Comparison of ENCODE assay signal across 33 cellular contexts in the genomic region with DNA sequence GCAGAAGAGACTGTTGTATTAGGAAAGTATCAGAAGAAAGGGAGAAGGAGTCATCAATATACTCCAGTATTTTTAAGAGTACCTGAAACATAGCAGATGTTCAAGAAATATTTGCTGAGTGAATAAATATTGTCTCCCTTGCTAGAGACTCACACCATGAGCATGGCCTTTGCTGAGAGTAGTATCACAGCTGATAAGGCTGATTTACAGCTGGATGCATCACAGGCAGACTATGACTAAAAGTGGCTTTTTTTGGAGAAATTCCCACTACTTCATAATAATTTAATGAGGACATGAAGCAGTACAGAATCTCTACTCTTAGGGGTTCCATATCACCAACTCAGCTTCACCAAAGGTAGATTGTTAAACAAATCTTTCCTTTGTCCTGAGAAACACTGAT.
DNase-seq lines count a peak whose midpoint lies in the region; ATAC-seq, FAIRE-seq and TF ChIP-seq lines count a peak whose summit lies in the region.
"Had no signal": no experiment of that assay in that cellular context is flagged by ENCODE, and none has a peak within 500 bp of the region (broad histone marks: within the 10 kb centered on the region; RNA-seq: fewer than 3 reads in every experiment).

No MANE protein-coding gene starts in this region.

- no peak overlapping the region for H3K4me3 ChIP-seq in brain microvascular endothelial cell (ENCODE audit: low read depth, low read length)
- H3K4me3 ChIP-seq in left lung = no peak overlapping the region
- H3K4me3 ChIP-seq: cardiac muscle cell, gastrocnemius medialis, HAP-1, lung, ovary had no signal

- no peak overlapping the region for H3K4me3 Mint-ChIP-seq in T-helper 2 cell treated with Interferon-gamma antibody and Interleukin-4, amounts not matched to agents 5 μg/mL and 100 μg/mL, for 36 hours
- H3K4me3 Mint-ChIP-seq: activated T-helper 17 cell treated with anti-CD3 and anti-CD28 coated beads, Interleukin-2, amount 50 U/mL, for 72 hours; nephron progenitor cell; stimulated activated memory B cell treated with anti-CD40 and anti-IgM and Interleukin-4, amounts not matched to agents 10 μg/mL and 1 μg/mL and 100 μg/mL, for 72 hours had no signal

- H3K36me3 Mint-ChIP-seq in T-helper 2 cell treated with Interferon-gamma antibody and Interleukin-4, amounts not matched to agents 5 μg/mL and 100 μg/mL, for 36 hours (ENCODE audit: low read depth) = no peaks in the 10 kb centered on the region
- H3K36me3 Mint-ChIP-seq: stimulated activated memory B cell treated with anti-CD40 and anti-IgM and Interleukin-4, amounts not matched to agents 10 μg/mL and 1 μg/mL and 100 μg/mL, for 72 hours had no signal

- TF ChIP-seq CTCF in brain microvascular endothelial cell (IDR thresholded peaks at IDR 0.05; ENCODE audit: low read depth, low read length, missing control alignments) (no peak), left lung (IDR thresholded peaks at IDR 0.05) (no peak)

- intact Hi-C loops in left lung (cut with DNase I) = no loop called here

- no peak for FAIRE-seq in RCC 7860 (lab: Jason Lieb, UNC)
- FAIRE-seq: GM18507, HepG2 had no signal

- in situ Hi-C loops in brain microvascular endothelial cell (cut with HindIII; ENCODE audit: low pct_ligation_motif_present, low sequenced_read_pairs) = no loop called here

- no peak overlapping the region for H3K27ac Mint-ChIP-seq in T-helper 2 cell treated with Interferon-gamma antibody and Interleukin-4, amounts not matched to agents 5 μg/mL and 100 μg/mL, for 36 hours
- H3K27ac Mint-ChIP-seq: activated T-helper 17 cell treated with anti-CD3 and anti-CD28 coated beads, Interleukin-2, amount 50 U/mL, for 72 hours; nephron progenitor cell; stimulated activated memory B cell treated with anti-CD40 and anti-IgM and Interleukin-4, amounts not matched to agents 10 μg/mL and 1 μg/mL and 100 μg/mL, for 72 hours had no signal

- DNase-seq in Daoy (ENCODE audit: low read depth) (peak; percentile 15), LHCN-M2 (ENCODE audit: low read depth) (peak; percentile 32), brain microvascular endothelial cell (peak; percentile 53), left lung (no peak), COR-L47 (lab: John Stamatoyannopoulos, UW) (no peak), RCC 7860 (ENCODE audit: low spot score) (no peak)
- no peak for DNase-seq in T-helper 2 cell treated with Interferon-gamma antibody and Interleukin-4, amounts not matched to agents 5 μg/mL and 100 μg/mL, for 36 hours (ENCODE audit: low spot score)
- DNase-seq: activated CD4-positive, alpha-beta T cell treated with anti-CD3 and anti-CD28 coated beads for 4 hours; activated naive CD4-positive, alpha-beta T cell treated with anti-CD3 and anti-CD28 coated beads, Interleukin-2, amount 50 U/mL, for 16 hours; C1 segment of cervical spinal cord; DMS79; erythroblast; gastrocnemius medialis; Karpas-422; NCI-H1417 treated with DMSO at 0.1 percent for 48 hours; NCI-H2081; NCI-H526; nephron progenitor cell; OCI-M1; ovary; SHP77; substantia nigra; T-helper 9 cell; trophoblast cell; WERI-Rb-1 had no signal

- peaks cover 2% of the 10 kb centered on the region for H3K27me3 Mint-ChIP-seq in T-helper 2 cell treated with Interferon-gamma antibody and Interleukin-4, amounts not matched to agents 5 μg/mL and 100 μg/mL, for 36 hours (ENCODE audit: low read depth)
- H3K27me3 Mint-ChIP-seq: stimulated activated memory B cell treated with anti-CD40 and anti-IgM and Interleukin-4, amounts not matched to agents 10 μg/mL and 1 μg/mL and 100 μg/mL, for 72 hours had no signal

- peaks cover 0 to under 1% of the 10 kb centered on the region in 2 donors for H3K4me1 ChIP-seq in left lung
- H3K4me1 ChIP-seq: gastrocnemius medialis, HAP-1 had no signal

- no peaks in the 10 kb centered on the region for H3K27me3 ChIP-seq in brain microvascular endothelial cell (replicated peaks)
- no peaks in the 10 kb centered on the region for H3K27me3 ChIP-seq in left lung
- H3K27me3 ChIP-seq: cardiac muscle cell, gastrocnemius medialis, ovary had no signal

- ATAC-seq in left lung (peak; percentile 41), GM19463 (IDR thresholded peaks at IDR 0.05; ENCODE audit: unreplicated experiment) (no peak)
- ATAC-seq: activated T-helper 17 cell treated with anti-CD3 and anti-CD28 coated beads, Interleukin-2, amount 50 U/mL, for 72 hours; gastrocnemius medialis; HepG2; stimulated activated memory B cell treated with anti-CD40 and anti-IgM and Interleukin-4, amounts not matched to agents 10 μg/mL and 1 μg/mL and 100 μg/mL, for 72 hours had no signal

- no peaks in the 10 kb centered on the region for H3K9me3 Mint-ChIP-seq in T-helper 2 cell treated with Interferon-gamma antibody and Interleukin-4, amounts not matched to agents 5 μg/mL and 100 μg/mL, for 36 hours
- H3K9me3 Mint-ChIP-seq: nephron progenitor cell had no signal

- H3K27ac ChIP-seq in brain microvascular endothelial cell (no peak overlapping the region), left lung (no peak overlapping the region)
- H3K27ac ChIP-seq: cardiac muscle cell, gastrocnemius medialis, ovary, WERI-Rb-1 had no signal

- H3K9me3 ChIP-seq in left lung = no peaks in the 10 kb centered on the region
- H3K9me3 ChIP-seq: gastrocnemius medialis, HAP-1, ovary had no signal

- no peaks in the 10 kb centered on the region for H3K4me1 Mint-ChIP-seq in T-helper 2 cell treated with Interferon-gamma antibody and Interleukin-4, amounts not matched to agents 5 μg/mL and 100 μg/mL, for 36 hours (ENCODE audit: low read depth)
- H3K4me1 Mint-ChIP-seq: activated T-helper 17 cell treated with anti-CD3 and anti-CD28 coated beads, Interleukin-2, amount 50 U/mL, for 72 hours; stimulated activated memory B cell treated with anti-CD40 and anti-IgM and Interleukin-4, amounts not matched to agents 10 μg/mL and 1 μg/mL and 100 μg/mL, for 72 hours had no signal

- H3K36me3 ChIP-seq in brain microvascular endothelial cell (replicated peaks) (no peaks in the 10 kb centered on the region), left lung (no peaks in the 10 kb centered on the region)
- H3K36me3 ChIP-seq: cardiac muscle cell, gastrocnemius medialis, HAP-1, ovary, WERI-Rb-1 had no signal

Comparison
In these comparisons a context has a peak if more than half of its experiments do, and no peak if none do; other contexts are left out.
1. DNase-seq: peak in Daoy (single experiment), LHCN-M2 (single experiment) and brain microvascular endothelial cell (single experiment); none in left lung (0 of 2), T-helper 2 cell treated with Interferon-gamma antibody and Interleukin-4, amounts not matched to agents 5 μg/mL and 100 μg/mL, for 36 hours (single experiment), COR-L47 (single experiment) and RCC 7860 (single experiment).